In genomic region chr17:83018658-83019193, GRCh38 we compare ENCODE assay signal across 22 cellular contexts.
"Had no signal": no experiment of that assay in that cellular context is flagged by ENCODE, and none has a peak within 500 bp of the region (broad histone marks: within the 10 kb centered on the region; RNA-seq: fewer than 3 reads in every experiment).

No MANE protein-coding gene starts in this region.

- ATAC-seq: K562, Panc1, PC-3, Right ventricle myocardium inferior, SK-N-SH treated with all-trans-retinoic acid at 6 μM for 48 hours had no signal

- DNase-seq: Kasumi-1, MM.1S, NCI-H1092 treated with DMSO at 0.1 percent for 48 hours, NCI-H1436, NCI-H187, NCI-H2029, NCI-H2081 treated with DMSO at 0.1 percent for 48 hours, NCI-H2171 treated with DMSO at 0.1 percent for 48 hours, NCI-H2227 treated with DMSO at 0.1 percent for 48 hours, NCI-H524, NCI-H526 treated with DMSO at 0.1 percent for 48 hours, NCI-H748 treated with DMSO at 0.1 percent for 48 hours, PC-3, SHP77 treated with DMSO at 0.1 percent for 48 hours, SJCRH30 had no signal

- H3K36me3 ChIP-seq: SJCRH30 had no signal

- H3K27me3 ChIP-seq: SJCRH30 had no signal

- H3K4me2 ChIP-seq: KMS-11 had no signal

- H3K9ac ChIP-seq: KMS-11 had no signal

- H3K4me3 ChIP-seq: K562, SJCRH30 had no signal

- H3K27ac ChIP-seq: HL-60, KMS-11, RWPE1, SJCRH30 had no signal
